ENCODE assay signal across 8 cellular contexts in the genomic region with DNA sequence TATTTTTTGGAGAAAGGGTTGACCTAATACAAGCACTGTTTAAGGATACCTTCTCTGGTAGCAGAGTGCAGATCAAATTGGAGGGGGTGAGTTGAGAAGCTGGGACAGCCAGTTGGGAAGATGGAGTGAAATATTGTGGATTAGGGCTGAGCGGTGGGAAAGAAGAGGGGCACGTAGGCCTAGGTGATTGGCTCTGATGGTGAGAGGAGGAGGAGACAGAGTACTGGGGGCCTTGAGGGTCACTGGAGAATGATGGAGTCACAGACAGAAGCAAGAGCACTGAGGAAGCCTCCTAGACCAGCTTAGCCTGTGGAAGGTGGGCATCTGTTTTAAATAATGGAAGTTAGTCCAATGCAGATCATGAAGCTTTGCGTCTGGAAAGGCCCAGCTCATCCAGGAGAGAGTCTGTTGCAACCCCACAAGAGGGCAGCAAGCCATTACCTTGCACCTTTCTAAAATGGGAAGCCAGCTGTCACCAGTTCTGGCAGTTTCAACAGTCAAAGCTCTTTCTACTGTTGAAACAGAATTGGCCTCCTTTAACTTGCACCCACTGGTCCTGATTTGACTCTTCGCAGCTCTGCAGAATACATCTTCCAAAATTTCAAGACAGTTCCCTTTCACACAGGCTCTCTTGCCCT. TPM values are rescaled to one million over a fixed set of nuclear protein-coding genes. Genes with fewer than 3 reads are reported as not detected.
A peak's percentile ranks its signal among the peaks of the same experiment; 100 is the strongest.
DNase-seq lines count a peak whose midpoint lies in the region; ATAC-seq and TF ChIP-seq lines count a peak whose summit lies in the region.

No MANE protein-coding gene starts in this region.

- WGBS in right cardiac atrium = 59% methylated on average over 4 of the region's 4 CpGs

- no peaks in the 10 kb centered on the region for H3K36me3 ChIP-seq in thoracic aorta

- H3K27ac ChIP-seq in right cardiac atrium (ENCODE audit: low read length) (no peak overlapping the region), thoracic aorta (no peak overlapping the region)

- peaks cover 9% of the 10 kb centered on the region for H3K27me3 Mint-ChIP-seq in activated CD4-positive, alpha-beta memory T cell treated with anti-CD3 and anti-CD28 coated beads, Interleukin-2, amount 10 ng/mL, durations not matched to agents 7 days and 5 days

- H3K4me3 ChIP-seq in AG09309 (ENCODE audit: control insufficient read depth, low read depth, low read length) (no peak overlapping the region), GM12864 (ENCODE audit: low read depth, low read length) (no peak overlapping the region), right cardiac atrium (ENCODE audit: low read length) (no peak overlapping the region), thoracic aorta (no peak overlapping the region)

- H3K4me1 Mint-ChIP-seq in activated CD4-positive, alpha-beta memory T cell treated with anti-CD3 and anti-CD28 coated beads, Interleukin-2, amount 10 ng/mL, durations not matched to agents 7 days and 5 days = no peaks in the 10 kb centered on the region

- no peak overlapping the region for H3K27ac Mint-ChIP-seq in activated CD4-positive, alpha-beta memory T cell treated with anti-CD3 and anti-CD28 coated beads, Interleukin-2, amount 10 ng/mL, durations not matched to agents 7 days and 5 days

- DNase-seq in AG09309 (ENCODE audit: low read depth) (no peak), GM12864 (ENCODE audit: low read depth) (no peak), NCI-H2107 treated with DMSO at 0.1 percent for 48 hours (lab: John Stamatoyannopoulos, UW; ENCODE audit: unreplicated experiment) (peak; percentile 71), right cardiac atrium (peak in 1 of 3 donors; percentile 24), thoracic aorta (ENCODE audit: low spot score) (no peak), COLO829 (ENCODE audit: low spot score) (no peak)
- peak; percentile 46 for DNase-seq in activated CD4-positive, alpha-beta memory T cell treated with anti-CD3 and anti-CD28 coated beads, Interleukin-2, amount 10 ng/mL, durations not matched to agents 7 days and 5 days

- H3K27me3 ChIP-seq in right cardiac atrium (ENCODE audit: control insufficient read depth, insufficient read depth) (no peaks in the 10 kb centered on the region), thoracic aorta (replicated peaks; ENCODE audit: insufficient read depth) (no peaks in the 10 kb centered on the region)

- ATAC-seq in right cardiac atrium (peak; percentile 53 to 64), thoracic aorta (ENCODE audit: insufficient number of reproducible peaks, low FRiP score, low read depth) (peak; percentile 63), GM19328 (IDR thresholded peaks at IDR 0.05; ENCODE audit: unreplicated experiment) (no peak)

- intact Hi-C loops in right cardiac atrium (cut with DNase I) = loop anchor here in 1 of 4 donors (10.0 kb wide), 1 partner anchor 144 kb away; no protein-coding TSS in a partner anchor

- no peaks in the 10 kb centered on the region for H3K9me3 ChIP-seq in right cardiac atrium (ENCODE audit: control insufficient read depth, low read length)
- no peaks in the 10 kb centered on the region for H3K9me3 ChIP-seq in thoracic aorta

- TF ChIP-seq CTCF in AG09309 (IDR thresholded peaks at IDR 0.05; ENCODE audit: control insufficient read depth, insufficient read depth, low read depth, low read length, missing control alignments) = peak; percentile 85
- TF ChIP-seq CTCF in GM12864 (IDR thresholded peaks at IDR 0.05; ENCODE audit: low read depth, low read length, missing control alignments) = peak; percentile 74
- no peak for TF ChIP-seq CTCF in thoracic aorta (IDR thresholded peaks at IDR 0.05)

- no peaks in the 10 kb centered on the region for H3K36me3 Mint-ChIP-seq in activated CD4-positive, alpha-beta memory T cell treated with anti-CD3 and anti-CD28 coated beads, Interleukin-2, amount 10 ng/mL, durations not matched to agents 7 days and 5 days (ENCODE audit: low read depth)

- H3K4me1 ChIP-seq in right cardiac atrium (ENCODE audit: control insufficient read depth, insufficient read depth, low read length) (no peaks in the 10 kb centered on the region), thoracic aorta (ENCODE audit: control insufficient read depth in 1 of 2, low read depth in 2 of 2) (no peaks in the 10 kb centered on the region)

- POLR2A ChIA-PET in activated CD4-positive, alpha-beta memory T cell treated with anti-CD3 and anti-CD28 coated beads, Interleukin-2, amount 10 ng/mL, durations not matched to agents 7 days and 5 days (lab: Charles Lee) = interaction anchor here (0.7 to 1.8 kb wide), 3 partner anchors 11 to 51 kb away, joined by 3 to 6 read pairs (median 5); a partner anchor contains a TSS

- no peaks in the 10 kb centered on the region for H3K9me3 Mint-ChIP-seq in activated CD4-positive, alpha-beta memory T cell treated with anti-CD3 and anti-CD28 coated beads, Interleukin-2, amount 10 ng/mL, durations not matched to agents 7 days and 5 days

- CTCF ChIA-PET in activated CD4-positive, alpha-beta memory T cell treated with anti-CD3 and anti-CD28 coated beads, Interleukin-2, amount 10 ng/mL, durations not matched to agents 7 days and 5 days (lab: Charles Lee) = interaction anchor here (0.6 to 1.9 kb wide), 23 partner anchors 11 to 313 kb away, joined by 3 to 16 read pairs (median 4); a partner anchor contains a TSS

- H3K4me3 Mint-ChIP-seq in activated CD4-positive, alpha-beta memory T cell treated with anti-CD3 and anti-CD28 coated beads, Interleukin-2, amount 10 ng/mL, durations not matched to agents 7 days and 5 days = no peak overlapping the region

RNA-seq across cellular contexts. Expression of a gene that starts 11.8 kb away (rescaled TPM):
- total RNA-seq in activated CD4-positive, alpha-beta memory T cell treated with anti-CD3 and anti-CD28 coated beads, Interleukin-2, amount 10 ng/mL, durations not matched to agents 7 days and 5 days = 1 to 10 TPM; 2.2 to 2.8 TPM
- total RNA-seq in right cardiac atrium (1 to 10 TPM; 2.2 to 2.9 (median 2.5) TPM), thoracic aorta (1 to 10 TPM; 1.4 to 1.8 TPM)
- polyA plus RNA-seq in right cardiac atrium = 1.9 TPM

RNA-seq across cellular contexts. Expression of a gene that starts 13.3 kb away (rescaled TPM):
- total RNA-seq in activated CD4-positive, alpha-beta memory T cell treated with anti-CD3 and anti-CD28 coated beads, Interleukin-2, amount 10 ng/mL, durations not matched to agents 7 days and 5 days = 10 to 100 TPM; 94.8 to 99.1 TPM
- 10 to 100 TPM; 16.9 to 32.1 (median 19.4) TPM for total RNA-seq in right cardiac atrium
- polyA plus RNA-seq in right cardiac atrium = 20.5 TPM
- total RNA-seq in thoracic aorta = 10 to 100 TPM; 28.5 to 31.7 TPM

RNA-seq across cellular contexts. Expression of a gene that starts 18.8 kb away (rescaled TPM):
- 10 to 100 TPM in 1 of 2 experiments, 1 to 10 TPM in 1; 9.2 to 10.9 TPM for total RNA-seq in activated CD4-positive, alpha-beta memory T cell treated with anti-CD3 and anti-CD28 coated beads, Interleukin-2, amount 10 ng/mL, durations not matched to agents 7 days and 5 days
- total RNA-seq in right cardiac atrium = 1 to 10 TPM; 2.2 to 2.8 (median 2.5) TPM
- polyA plus RNA-seq in right cardiac atrium = 2.2 TPM
- 10 to 100 TPM in 1 of 2 donors, 1 to 10 TPM in 1; 3.1 to 15.6 TPM for total RNA-seq in thoracic aorta

RNA-seq across cellular contexts. Expression of a gene that starts 33.6 kb away (rescaled TPM):
- 10 to 100 TPM; 39.6 to 39.7 TPM for total RNA-seq in activated CD4-positive, alpha-beta memory T cell treated with anti-CD3 and anti-CD28 coated beads, Interleukin-2, amount 10 ng/mL, durations not matched to agents 7 days and 5 days
- total RNA-seq in right cardiac atrium = 10 to 100 TPM; 15.4 to 26.2 (median 17.0) TPM
- 43.5 TPM for polyA plus RNA-seq in right cardiac atrium
- 10 to 100 TPM; 21.2 to 32.2 TPM for total RNA-seq in thoracic aorta

Comparison
In these comparisons a context has a peak if more than half of its experiments do, and no peak if none do; other contexts are left out.
1. DNase-seq: peak in NCI-H2107 treated with DMSO at 0.1 percent for 48 hours (single experiment) and activated CD4-positive, alpha-beta memory T cell treated with anti-CD3 and anti-CD28 coated beads, Interleukin-2, amount 10 ng/mL, durations not matched to agents 7 days and 5 days (single experiment); none in AG09309 (single experiment), GM12864 (single experiment), thoracic aorta (single experiment) and COLO829 (single experiment).